8 cellular contexts compared by ENCODE assay signal in the genomic region with DNA sequence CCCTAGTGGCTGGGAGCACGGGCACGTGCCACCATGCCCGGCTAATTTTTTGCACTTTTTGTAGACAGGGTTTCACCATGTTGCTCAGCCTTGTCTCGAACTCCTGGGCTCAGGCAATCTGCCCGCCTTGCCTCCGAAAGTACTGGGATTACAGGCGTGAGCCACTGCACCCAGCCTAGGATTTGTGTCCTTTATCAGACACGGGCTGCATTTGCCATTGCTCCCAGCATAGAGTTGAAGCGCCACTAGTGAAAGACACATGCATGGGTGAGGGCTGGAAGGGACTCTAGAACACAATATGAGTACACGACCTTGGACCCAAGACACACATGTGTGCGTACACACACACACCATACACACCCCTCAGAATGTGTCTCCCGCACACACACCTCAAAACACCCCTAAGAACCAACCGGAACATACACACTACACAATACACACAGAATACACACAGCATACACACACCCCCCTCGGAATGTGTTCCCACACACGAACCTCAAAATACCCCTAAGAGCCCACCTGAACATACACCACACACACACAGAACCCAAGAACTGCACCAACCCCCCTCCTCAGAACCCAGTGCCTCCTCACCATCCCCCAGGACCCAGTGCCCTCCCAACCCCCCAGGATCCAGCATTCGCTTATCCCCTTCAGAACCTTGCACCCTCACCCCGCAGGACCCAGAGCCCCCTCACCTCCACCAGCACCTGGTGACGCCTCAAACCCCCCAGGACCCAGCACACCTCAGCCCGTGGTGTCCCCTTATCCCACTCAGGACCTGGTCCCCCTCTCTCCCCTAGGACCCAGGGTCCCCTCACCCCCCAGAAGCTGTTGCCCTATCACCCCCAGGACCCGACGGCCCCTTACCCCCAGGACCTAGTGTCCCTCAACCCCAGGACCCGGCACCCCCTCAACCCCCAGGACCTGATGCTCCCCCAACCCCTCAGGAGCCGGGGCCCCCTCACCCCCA. TPM values are rescaled to one million over a fixed set of nuclear protein-coding genes. Genes with fewer than 3 reads are reported as not detected.
DNase-seq lines count a peak whose midpoint lies in the region; ATAC-seq and TF ChIP-seq lines count a peak whose summit lies in the region.

No MANE protein-coding gene starts in this region.

- 73 to 94% methylated on average over 13 to 21 of the region's 23 CpGs for WGBS in endodermal cell (ENCODE audit: insufficient coverage in 1 of 2, insufficient read length in 1 of 2), 2 experiments

- DNase-seq in NCI-H69 (lab: John Stamatoyannopoulos, UW) (peak; percentile 5), endodermal cell (no peak), neural crest cell (ENCODE audit: low read depth, low spot score) (no peak), GM19240 (ENCODE audit: insufficient read length, low spot score) (no peak)
- no peak for DNase-seq in NK-92 treated with Interleukin-12 subunit alpha and Interleukin-12 subunit beta, amount 100 ng/mL, for 24 hours (lab: John Stamatoyannopoulos, UW)

- TF ChIP-seq CTCF in endodermal cell (conservative IDR thresholded peaks at IDR 0.05), result no peak
- no peak for TF ChIP-seq CTCF in neural crest cell (conservative IDR thresholded peaks at IDR 0.05)

- H3K27me3 ChIP-seq in BLaER1 treated with 17β-estradiol and CSF1 and Interleukin-3, amounts not matched to agents 10 nM and 100 nM, result no peaks in the 10 kb centered on the region
- no peaks in the 10 kb centered on the region for H3K27me3 ChIP-seq in endodermal cell (ENCODE audit: control insufficient read depth, insufficient read depth, low read length, poor library complexity, severe bottlenecking)

- H3K27me3 Mint-ChIP-seq in endodermal cell (ENCODE audit: insufficient read depth) (peaks cover 6% of the 10 kb centered on the region), neural crest cell (ENCODE audit: low read depth) (peaks cover 3% of the 10 kb centered on the region)

- ATAC-seq in GM18517 (IDR thresholded peaks at IDR 0.05; ENCODE audit: unreplicated experiment), result no peak
- no peak for ATAC-seq in HG02884 (IDR thresholded peaks at IDR 0.05; ENCODE audit: unreplicated experiment)

- H3K27ac Mint-ChIP-seq in endodermal cell, result no peak overlapping the region
- no peak overlapping the region for H3K27ac Mint-ChIP-seq in neural crest cell (ENCODE audit: unreplicated experiment)

- H3K9ac ChIP-seq in BLaER1 treated with 17β-estradiol and CSF1 and Interleukin-3, amounts not matched to agents 10 nM and 100 nM, result peak overlapping the region; percentile 86 to 95 (median 91)
- H3K9ac ChIP-seq in endodermal cell (ENCODE audit: extremely low read depth, low read length, poor library complexity, severe bottlenecking), result peak overlapping the region; percentile 20

- peaks cover 10 to 36% (median 24%) of the 10 kb centered on the region in 11 experiments; a peak in 19 of 22 replicates for H3K36me3 ChIP-seq in BLaER1 treated with 17β-estradiol and CSF1 and Interleukin-3, amounts not matched to agents 10 nM and 100 nM
- no peaks in the 10 kb centered on the region for H3K36me3 ChIP-seq in endodermal cell (ENCODE audit: control insufficient read depth, insufficient read depth, low read length)

- peaks cover 25 to 57% (median 48%) of the 10 kb centered on the region in 11 experiments; a peak in 20 of 22 replicates for H4K20me1 ChIP-seq in BLaER1 treated with 17β-estradiol and CSF1 and Interleukin-3, amounts not matched to agents 10 nM and 100 nM

- no peaks in the 10 kb centered on the region for H3K9me3 Mint-ChIP-seq in endodermal cell
- no peaks in the 10 kb centered on the region for H3K9me3 Mint-ChIP-seq in neural crest cell

- H3K4me1 Mint-ChIP-seq in endodermal cell (peaks cover 5% of the 10 kb centered on the region), neural crest cell (peaks cover 22% of the 10 kb centered on the region)

- peak overlapping the region; percentile 79 to 97 (median 91) for H3K4me2 ChIP-seq in BLaER1 treated with 17β-estradiol and CSF1 and Interleukin-3, amounts not matched to agents 10 nM and 100 nM

- peak overlapping the region; percentile 79 to 96 (median 88) for H3K4me3 ChIP-seq in BLaER1 treated with 17β-estradiol and CSF1 and Interleukin-3, amounts not matched to agents 10 nM and 100 nM
- peak overlapping the region; percentile 88 for H3K4me3 ChIP-seq in endodermal cell (ENCODE audit: low read length)

- H3K27ac ChIP-seq in BLaER1 treated with 17β-estradiol and CSF1 and Interleukin-3, amounts not matched to agents 10 nM and 100 nM, result peak overlapping the region; percentile 82 to 90 (median 88)
- no peak overlapping the region for H3K27ac ChIP-seq in endodermal cell (ENCODE audit: low read depth, low read length)

- H3K4me3 Mint-ChIP-seq in endodermal cell (peak overlapping the region; percentile 61), neural crest cell (peak overlapping the region; percentile 77)

- H3K36me3 Mint-ChIP-seq in endodermal cell (ENCODE audit: low read depth) (peaks cover 7% of the 10 kb centered on the region), neural crest cell (ENCODE audit: low read depth) (no peaks in the 10 kb centered on the region)

- peaks cover 27 to 57% (median 43%) of the 10 kb centered on the region in 10 experiments for H3K4me1 ChIP-seq in BLaER1 treated with 17β-estradiol and CSF1 and Interleukin-3, amounts not matched to agents 10 nM and 100 nM
- H3K4me1 ChIP-seq in endodermal cell (ENCODE audit: control insufficient read depth, insufficient read depth, low read length), result no peaks in the 10 kb centered on the region

- no peaks in the 10 kb centered on the region for H3K9me3 ChIP-seq in BLaER1 treated with 17β-estradiol and CSF1 and Interleukin-3, amounts not matched to agents 10 nM and 100 nM (replicated peaks in 1 of 11)
- no peaks in the 10 kb centered on the region for H3K9me3 ChIP-seq in endodermal cell (ENCODE audit: control insufficient read depth, low read length)

RNA-seq across cellular contexts. Expression of a gene that starts 1.0 kb away (rescaled TPM):
- total RNA-seq in endodermal cell (10 to 100 TPM; 33.1 to 36.5 TPM), neural crest cell (25.1 and 26.2 TPM in 2 replicates)
- polyA plus RNA-seq in endodermal cell (2013, experiment 1 of 2), result 23.3 TPM
- polyA plus RNA-seq in endodermal cell (2013, experiment 2 of 2), result 22.1 TPM

RNA-seq across cellular contexts. Expression of a gene that starts 37.8 kb away (rescaled TPM):
- total RNA-seq in endodermal cell (10 to 100 TPM; 40.5 to 43.8 TPM), neural crest cell (34.8 and 39.1 TPM in 2 replicates)
- polyA plus RNA-seq in endodermal cell (2013, experiment 1 of 2), result 28.2 TPM
- 21.3 TPM for polyA plus RNA-seq in endodermal cell (2013, experiment 2 of 2)
